10 cellular contexts compared by ENCODE assay signal in genomic region chr13:44068737-44069136, GRCh38.
DNase-seq lines count a peak whose midpoint lies in the region; ATAC-seq and TF ChIP-seq lines count a peak whose summit lies in the region.
"Had no signal": no experiment of that assay in that cellular context is flagged by ENCODE, and none has a peak within 500 bp of the region (broad histone marks: within the 10 kb centered on the region; RNA-seq: fewer than 3 reads in every experiment).

No MANE protein-coding gene starts in this region.

- H3K9me3 Mint-ChIP-seq in activated CD8-positive, alpha-beta memory T cell treated with anti-CD3 and anti-CD28 coated beads, Interleukin-2, amount 10 ng/mL, durations not matched to agents 7 days and 5 days (ENCODE audit: low read depth), result peaks cover 13% of the 10 kb centered on the region

- no peak overlapping the region for H3K27ac Mint-ChIP-seq in activated CD8-positive, alpha-beta memory T cell treated with anti-CD3 and anti-CD28 coated beads, Interleukin-2, amount 10 ng/mL, durations not matched to agents 7 days and 5 days

- intact Hi-C loops in psoas muscle (cut with DNase I), result no loop called here

- H3K27ac ChIP-seq in psoas muscle, result no peak overlapping the region
- H3K27ac ChIP-seq: neutrophil, Peyer's patch had no signal

- TF ChIP-seq CTCF in epithelial cell of esophagus (IDR thresholded peaks at IDR 0.05; ENCODE audit: insufficient read depth, low read depth, low read length, missing control alignments) (no peak), psoas muscle (IDR thresholded peaks at IDR 0.05) (no peak)

- ATAC-seq in psoas muscle (peak in 3 of 4 donors; percentile 70 to 86 (median 75)), HG02642 (IDR thresholded peaks at IDR 0.05; ENCODE audit: poor library complexity, unreplicated experiment) (no peak), HG02763 (IDR thresholded peaks at IDR 0.05; ENCODE audit: unreplicated experiment) (no peak)
- no peak for ATAC-seq in activated CD8-positive, alpha-beta memory T cell treated with anti-CD3 and anti-CD28 coated beads, Interleukin-2, amount 10 ng/mL, durations not matched to agents 7 days and 5 days

- H3K4me1 Mint-ChIP-seq in activated CD8-positive, alpha-beta memory T cell treated with anti-CD3 and anti-CD28 coated beads, Interleukin-2, amount 10 ng/mL, durations not matched to agents 7 days and 5 days, result no peaks in the 10 kb centered on the region

- H3K4me3 ChIP-seq in epithelial cell of esophagus (ENCODE audit: low read length) (no peak overlapping the region), psoas muscle (no peak overlapping the region)
- H3K4me3 ChIP-seq: Peyer's patch had no signal

- CTCF ChIA-PET in activated CD8-positive, alpha-beta memory T cell treated with anti-CD3 and anti-CD28 coated beads, Interleukin-2, amount 10 ng/mL, durations not matched to agents 7 days and 5 days (lab: Charles Lee), result no interaction called here

- H3K9me3 ChIP-seq in psoas muscle, result peaks cover 6% of the 10 kb centered on the region
- H3K9me3 ChIP-seq: neutrophil, Peyer's patch had no signal

- peaks cover 18% of the 10 kb centered on the region for H3K27me3 Mint-ChIP-seq in activated CD8-positive, alpha-beta memory T cell treated with anti-CD3 and anti-CD28 coated beads, Interleukin-2, amount 10 ng/mL, durations not matched to agents 7 days and 5 days

- H3K36me3 Mint-ChIP-seq in activated CD8-positive, alpha-beta memory T cell treated with anti-CD3 and anti-CD28 coated beads, Interleukin-2, amount 10 ng/mL, durations not matched to agents 7 days and 5 days, result no peaks in the 10 kb centered on the region

- no peaks in the 10 kb centered on the region for H3K27me3 ChIP-seq in psoas muscle (ENCODE audit: insufficient read depth in 3 of 3, low read length in 2 of 3)
- H3K27me3 ChIP-seq: neutrophil, Peyer's patch had no signal

- H3K36me3 ChIP-seq in psoas muscle (ENCODE audit: insufficient read depth in 1 of 2, low read depth in 1 of 2), result no peaks in the 10 kb centered on the region
- H3K36me3 ChIP-seq: neutrophil, Peyer's patch had no signal

- H3K4me1 ChIP-seq in psoas muscle, result no peaks in the 10 kb centered on the region
- H3K4me1 ChIP-seq: Peyer's patch had no signal

- no peak overlapping the region for H3K4me3 Mint-ChIP-seq in activated CD8-positive, alpha-beta memory T cell treated with anti-CD3 and anti-CD28 coated beads, Interleukin-2, amount 10 ng/mL, durations not matched to agents 7 days and 5 days

- DNase-seq in ELR (ENCODE audit: low read depth) (peak; percentile 89), NCI-H748 (lab: John Stamatoyannopoulos, UW; ENCODE audit: unreplicated experiment) (peak; percentile 77), epithelial cell of esophagus (ENCODE audit: low read depth) (peak; percentile 79), psoas muscle (no peak), HuH-7.5 (ENCODE audit: low spot score) (no peak)
- no peak for DNase-seq in activated CD8-positive, alpha-beta memory T cell treated with anti-CD3 and anti-CD28 coated beads, Interleukin-2, amount 10 ng/mL, durations not matched to agents 7 days and 5 days
- DNase-seq: Peyer's patch had no signal

- 8 to 13% (median 9%) methylated on average over 4 of the region's 4 CpGs for WGBS in psoas muscle, 3 donors

Comparison
In these comparisons a context has a peak if more than half of its experiments do, and no peak if none do; other contexts are left out.
1. DNase-seq: peak in ELR (single experiment), NCI-H748 (single experiment) and epithelial cell of esophagus (single experiment); none in psoas muscle (0 of 2), HuH-7.5 (single experiment) and activated CD8-positive, alpha-beta memory T cell treated with anti-CD3 and anti-CD28 coated beads, Interleukin-2, amount 10 ng/mL, durations not matched to agents 7 days and 5 days (single experiment).
2. ATAC-seq: peak in psoas muscle (3 of 4); none in HG02642 (single experiment), HG02763 (single experiment) and activated CD8-positive, alpha-beta memory T cell treated with anti-CD3 and anti-CD28 coated beads, Interleukin-2, amount 10 ng/mL, durations not matched to agents 7 days and 5 days (single experiment).